In genomic region chr19:13208131-13208963, GRCh38 we compare ENCODE assay signal across 8 cellular contexts. TPM values are rescaled to one million over a fixed set of nuclear protein-coding genes. Genes with fewer than 3 reads are reported as not detected.
DNase-seq lines count a peak whose midpoint lies in the region; ATAC-seq, FAIRE-seq and TF ChIP-seq lines count a peak whose summit lies in the region.

No MANE protein-coding gene starts in this region.

- H3K9me3 ChIP-seq in astrocyte (ENCODE audit: insufficient read depth, low read depth, low read length), result no peaks in the 10 kb centered on the region

- POLR2A ChIA-PET in T-cell (lab: Charles Lee), result no interaction called here

- H3K27me3 Mint-ChIP-seq in T-cell, result no peaks in the 10 kb centered on the region
- peaks cover 9% of the 10 kb centered on the region for H3K27me3 Mint-ChIP-seq in astrocyte (ENCODE audit: low read depth, unreplicated experiment)

- H2AFZ ChIP-seq in astrocyte (ENCODE audit: low read depth, low read length), result peak overlapping the region; percentile 18

- H3K4me1 Mint-ChIP-seq in T-cell (peaks cover 13 to 23% (median 15%) of the 10 kb centered on the region in 3 donors), astrocyte (ENCODE audit: low read depth, unreplicated experiment) (no peaks in the 10 kb centered on the region)

- H3K4me3 ChIP-seq in GM12864 (ENCODE audit: low read depth, low read length) (peak overlapping the region; percentile 65), astrocyte (ENCODE audit: insufficient read depth, low read depth, low read length) (no peak overlapping the region)

- no peak for FAIRE-seq in astrocyte (lab: Jason Lieb, UNC)

- ATAC-seq in HG02938 (IDR thresholded peaks at IDR 0.05; ENCODE audit: unreplicated experiment) (peak; percentile 67), T-cell (replicated peaks in 1 of 4) (peak; percentile 39 to 66 (median 54))

- peak; percentile 84 for DNase-seq in GM12864 (ENCODE audit: low read depth)
- peak in 22 of 34 experiments; percentile 9 to 48 (median 32) for DNase-seq in T-cell
- peak; percentile 45 for DNase-seq in astrocyte (ENCODE audit: low read depth)
- DNase-seq in stimulated activated CD4-positive, alpha-beta T cell treated with anti-CD3 and anti-CD28 coated beads, TNF-alpha, amount 100 ng/mL, for 4 hours (ENCODE audit: low read depth in 3 of 3), result peak; percentile 42 to 44 (median 43)
- no peak for DNase-seq in dedifferentiated amniotic fluid mesenchymal stem cell (ENCODE audit: extremely low spot score)
- no peak for DNase-seq in NCI-H526 treated with DMSO at 0.1 percent for 48 hours (lab: John Stamatoyannopoulos, UW)

- peak overlapping the region; percentile 71 for H3K9ac ChIP-seq in astrocyte (ENCODE audit: low read length)

- H3K36me3 Mint-ChIP-seq in T-cell, result no peaks in the 10 kb centered on the region
- no peaks in the 10 kb centered on the region for H3K36me3 Mint-ChIP-seq in astrocyte (ENCODE audit: low read depth, unreplicated experiment)

- H3K9me3 Mint-ChIP-seq in T-cell (no peaks in the 10 kb centered on the region), astrocyte (ENCODE audit: unreplicated experiment) (no peaks in the 10 kb centered on the region)

- TF ChIP-seq CTCF in GM12864 (IDR thresholded peaks at IDR 0.05; ENCODE audit: low read depth, low read length, missing control alignments) (no peak), astrocyte (IDR thresholded peaks at IDR 0.05; ENCODE audit: insufficient read depth, low read depth, low read length) (no peak)

- H3K4me1 ChIP-seq in astrocyte (ENCODE audit: insufficient read depth, low read length), result no peaks in the 10 kb centered on the region

- peak overlapping the region; percentile 77 for H3K4me2 ChIP-seq in astrocyte (ENCODE audit: low read length)

- H3K27ac ChIP-seq in astrocyte (ENCODE audit: low read depth, low read length) (no peak overlapping the region), layer of hippocampus (ENCODE audit: low read depth, low read length) (peak overlapping the region; percentile 30)

- CTCF ChIA-PET in T-cell (lab: Charles Lee), result no interaction called here

- H3K27me3 ChIP-seq in astrocyte (ENCODE audit: insufficient read depth, low read length) (no peaks in the 10 kb centered on the region), layer of hippocampus (ENCODE audit: control insufficient read depth, insufficient read depth, low read length) (no peaks in the 10 kb centered on the region)

- H3K4me3 Mint-ChIP-seq in T-cell (peak overlapping the region; percentile 87 to 93 (median 89)), astrocyte (ENCODE audit: unreplicated experiment) (no peak overlapping the region)

- H3K27ac Mint-ChIP-seq in T-cell, result peak overlapping the region; percentile 95 to 97
- no peak overlapping the region for H3K27ac Mint-ChIP-seq in astrocyte (ENCODE audit: unreplicated experiment)

- H3K36me3 ChIP-seq in astrocyte (ENCODE audit: insufficient read depth, low read length), result no peaks in the 10 kb centered on the region

- H3K79me2 ChIP-seq in astrocyte (ENCODE audit: insufficient read depth, low read length), result no peaks in the 10 kb centered on the region

- H4K20me1 ChIP-seq in astrocyte (ENCODE audit: insufficient read depth, low read length), result no peaks in the 10 kb centered on the region

RNA-seq across cellular contexts. Expression of gene IER2, which starts 58.1 kb away (rescaled TPM):
- 100 to 1,000 TPM; 165 to 413 (median 196) TPM for total RNA-seq in T-cell
- 58.7 and 71.3 TPM in 2 replicates for total RNA-seq in astrocyte

RNA-seq across cellular contexts. Expression of gene STX10, which starts 58.2 kb away (rescaled TPM):
- 10 to 100 TPM; 43.8 to 89.6 (median 67.3) TPM for total RNA-seq in T-cell
- total RNA-seq in astrocyte, result 39.7 and 39.8 TPM in 2 replicates

Comparison
In these comparisons a context has a peak if more than half of its experiments do, and no peak if none do; other contexts are left out.
1. DNase-seq: peak in GM12864 (single experiment), T-cell (22 of 34), astrocyte (single experiment) and stimulated activated CD4-positive, alpha-beta T cell treated with anti-CD3 and anti-CD28 coated beads, TNF-alpha, amount 100 ng/mL, for 4 hours (3 of 3); none in dedifferentiated amniotic fluid mesenchymal stem cell (single experiment) and NCI-H526 treated with DMSO at 0.1 percent for 48 hours (single experiment).